Comparison of ENCODE assay signal across 8 cellular contexts in the genomic region with DNA sequence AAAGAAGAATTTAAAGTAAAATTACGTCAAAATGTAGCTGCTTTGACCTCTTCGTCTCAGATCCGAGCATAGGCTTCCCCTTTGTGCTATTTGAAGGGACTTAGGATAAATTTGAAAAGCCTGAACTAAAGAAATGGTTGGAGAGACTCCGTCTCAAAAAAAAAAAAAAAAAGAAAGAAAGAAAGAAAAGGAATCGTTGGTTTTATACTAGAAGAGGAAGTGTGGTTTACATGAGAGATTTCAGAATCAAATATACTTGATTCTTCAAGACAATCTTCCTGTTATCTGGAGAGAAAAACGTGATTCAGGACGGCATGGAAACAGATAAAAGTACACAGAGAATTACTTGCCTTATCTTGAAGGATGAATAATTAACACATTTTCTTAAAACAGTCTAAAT. TPM values are rescaled to one million over a fixed set of nuclear protein-coding genes. Genes with fewer than 3 reads are reported as not detected.
DNase-seq lines count a peak whose midpoint lies in the region; ATAC-seq and TF ChIP-seq lines count a peak whose summit lies in the region.

No MANE protein-coding gene starts in this region.

- DNase-seq in AG10803 (ENCODE audit: low read depth) (no peak), Karpas-422 (no peak), naive B cell (no peak), mesenteric fat pad (ENCODE audit: low spot score) (no peak)
- no peak for DNase-seq in central memory CD8-positive, alpha-beta T cell (ENCODE audit: low spot score in 2 of 2)
- no peak for DNase-seq in NK-92 treated with Interleukin-12 subunit alpha and Interleukin-12 subunit beta, amount 100 ng/mL, for 24 hours (lab: John Stamatoyannopoulos, UW)

- no peaks in the 10 kb centered on the region for H4K20me1 ChIP-seq in Karpas-422 (ENCODE audit: insufficient read depth, low read depth, low read length)

- peak overlapping the region; percentile 94 for H2AFZ ChIP-seq in Karpas-422 (ENCODE audit: low read length)

- peak; percentile 9 for ATAC-seq in central memory CD8-positive, alpha-beta T cell (replicated peaks; ENCODE audit: extremely low read depth, poor library complexity, severe bottlenecking)
- peak in 1 of 2 donors; percentile 14 for ATAC-seq in naive B cell (ENCODE audit: low read depth in 2 of 2)
- no peak for ATAC-seq in HG02798 (IDR thresholded peaks at IDR 0.05; ENCODE audit: poor library complexity, unreplicated experiment)
- ATAC-seq in GM18870 (IDR thresholded peaks at IDR 0.05; ENCODE audit: unreplicated experiment): no peak

- H3K79me2 ChIP-seq in Karpas-422 (ENCODE audit: low read length): peaks cover 45% of the 10 kb centered on the region

- H3K9me3 ChIP-seq in Karpas-422 (ENCODE audit: low read length): peaks cover 31% of the 10 kb centered on the region

- no peak for TF ChIP-seq CTCF in AG10803 (conservative IDR thresholded peaks at IDR 0.05; ENCODE audit: low read length)

- peak overlapping the region; percentile 79 for H3K4me2 ChIP-seq in Karpas-422 (ENCODE audit: low read depth, low read length, poor library complexity, severe bottlenecking)

- peaks cover 14% of the 10 kb centered on the region for H3K27me3 Mint-ChIP-seq in central memory CD8-positive, alpha-beta T cell
- H3K27me3 Mint-ChIP-seq in naive B cell: peaks cover 0 to 12% (median 9%) of the 10 kb centered on the region in 3 donors

- peaks cover 7% of the 10 kb centered on the region for H3K36me3 Mint-ChIP-seq in central memory CD8-positive, alpha-beta T cell (ENCODE audit: insufficient read depth)
- peaks cover 13 to 31% of the 10 kb centered on the region in 2 donors for H3K36me3 Mint-ChIP-seq in naive B cell

- H3K27me3 ChIP-seq in Karpas-422 (ENCODE audit: low read length): no peaks in the 10 kb centered on the region; the same call in 1 of the 2 replicates

- peaks cover 17% of the 10 kb centered on the region for H3K4me1 ChIP-seq in Karpas-422 (ENCODE audit: low read length)

- peaks cover 14% of the 10 kb centered on the region for H3K9me3 Mint-ChIP-seq in central memory CD8-positive, alpha-beta T cell
- H3K9me3 Mint-ChIP-seq in naive B cell: peaks cover 15 to 24% (median 20%) of the 10 kb centered on the region in 7 donors

- H3K4me3 ChIP-seq in AG10803 (ENCODE audit: low read length): peak overlapping the region; percentile 92
- peak overlapping the region; percentile 86 for H3K4me3 ChIP-seq in Karpas-422 (ENCODE audit: low read length)

- peaks cover 18% of the 10 kb centered on the region; the same call in 1 of the 2 replicates for H3K36me3 ChIP-seq in Karpas-422 (ENCODE audit: insufficient read depth, low read length)

- H3K27ac Mint-ChIP-seq in central memory CD8-positive, alpha-beta T cell (ENCODE audit: low read depth): peak overlapping the region; percentile 97
- H3K27ac Mint-ChIP-seq in naive B cell: peak overlapping the region; percentile 86 to 99 (median 96)

- peak overlapping the region; percentile 84 for H3K9ac ChIP-seq in Karpas-422 (ENCODE audit: low read length)

- peak overlapping the region; percentile 58 for H3K27ac ChIP-seq in Karpas-422 (ENCODE audit: low read length)

- H3K4me3 Mint-ChIP-seq in central memory CD8-positive, alpha-beta T cell: peak overlapping the region; percentile 99
- H3K4me3 Mint-ChIP-seq in naive B cell: peak overlapping the region; percentile 89 to 100 (median 100)

- no peaks in the 10 kb centered on the region for H3K9me2 ChIP-seq in Karpas-422 (replicated peaks; ENCODE audit: insufficient read depth, low read length)

- peaks cover 48% of the 10 kb centered on the region for H3K4me1 Mint-ChIP-seq in central memory CD8-positive, alpha-beta T cell
- peaks cover 28 to 50% (median 46%) of the 10 kb centered on the region in 3 donors for H3K4me1 Mint-ChIP-seq in naive B cell

RNA-seq across cellular contexts. Expression of gene ZNF780B, which starts 0.5 kb away (rescaled TPM):
- total RNA-seq in Karpas-422 (2014; rRNA removed; shearing (Covaris generic); ENCODE audit: low replicate concordance): 16.8 and 33.9 TPM in 2 replicates
- polyA plus RNA-seq in naive B cell (ENCODE audit: low read depth in 6 of 6): 10 to 100 TPM in 4 of 6 donors, 1 to 10 TPM in 2; 2.5 to 18.4 (median 13.8) TPM
- 11.4 TPM for total RNA-seq in mesenteric fat pad

RNA-seq across cellular contexts. Expression of gene ZNF780A, which starts 34.2 kb away (rescaled TPM):
- total RNA-seq in Karpas-422 (2014; rRNA removed; shearing (Covaris generic); ENCODE audit: low replicate concordance): 14.0 and 31.9 TPM in 2 replicates
- polyA plus RNA-seq in naive B cell (ENCODE audit: low read depth in 6 of 6): 10 to 100 TPM; 13.3 to 34.7 (median 18.4) TPM
- 12.7 TPM for total RNA-seq in mesenteric fat pad

RNA-seq across cellular contexts. Expression of gene ZNF546, which starts 59.6 kb away (rescaled TPM):
- 6.0 and 10.4 TPM in 2 replicates for total RNA-seq in Karpas-422 (2014; rRNA removed; shearing (Covaris generic); ENCODE audit: low replicate concordance)
- 1 to 10 TPM in 5 of 6 donors, not detected in 1; 4.1 to 8.5 (median 7.3) TPM for polyA plus RNA-seq in naive B cell (ENCODE audit: low read depth in 6 of 6)
- total RNA-seq in mesenteric fat pad: 3.9 TPM
